9 cellular contexts compared by ENCODE assay signal in genomic region chr16:87457051-87457611, GRCh38. TPM values are rescaled to one million over a fixed set of nuclear protein-coding genes. Genes with fewer than 3 reads are reported as not detected.
DNase-seq lines count a peak whose midpoint lies in the region; ATAC-seq and TF ChIP-seq lines count a peak whose summit lies in the region.
"Had no signal": no experiment of that assay in that cellular context is flagged by ENCODE, and none has a peak within 500 bp of the region (broad histone marks: within the 10 kb centered on the region; RNA-seq: fewer than 3 reads in every experiment).

No MANE protein-coding gene starts in this region.

- intact Hi-C loops in IMR-90 (cut with micrococcal nuclease) = no loop called here

- peak overlapping the region; percentile 88 for H3K23ac ChIP-seq in IMR-90 (ENCODE audit: low read depth, low read length)

- peak overlapping the region; percentile 60; the same call in 1 of the 2 replicates for H4K91ac ChIP-seq in IMR-90 (ENCODE audit: insufficient read depth, low read depth, low read length)

- H3K27me3 Mint-ChIP-seq in chondrocyte (ENCODE audit: low read depth) = no peaks in the 10 kb centered on the region
- H3K27me3 Mint-ChIP-seq: CD8-positive, alpha-beta memory T cell had no signal

- no peaks in the 10 kb centered on the region for H3K27me3 ChIP-seq in ACC112 (ENCODE audit: insufficient read depth, low read length)
- H3K27me3 ChIP-seq in IMR-90 (ENCODE audit: control insufficient read depth, insufficient read depth, low read length) = no peaks in the 10 kb centered on the region

- POLR2A ChIA-PET in IMR-90 (lab: Charles Lee; ENCODE audit: unreplicated experiment) = no interaction called here

- peak overlapping the region; percentile 91 for H2BK120ac ChIP-seq in IMR-90 (ENCODE audit: low read depth, low read length)

- H2AK5ac ChIP-seq in IMR-90 (ENCODE audit: low read depth, low read length) = peak overlapping the region; percentile 76

- H3K14ac ChIP-seq in IMR-90 (replicated peaks; ENCODE audit: low read depth, low read length) = peak overlapping the region; percentile 70

- no peak for TF ChIP-seq CTCF in IMR-90 (conservative IDR thresholded peaks at IDR 0.05; ENCODE audit: low read depth, low read length)
- TF ChIP-seq CTCF in chondrocyte (IDR thresholded peaks at IDR 0.05) = no peak

- no peaks in the 10 kb centered on the region for H3K9me3 ChIP-seq in IMR-90 (ENCODE audit: control insufficient read depth, insufficient read depth, low read length)
- H3K9me3 ChIP-seq in mesodermal cell (ENCODE audit: control insufficient read depth, low read length) = no peaks in the 10 kb centered on the region

- TF ChIP-seq POLR2A in IMR-90 (IDR thresholded peaks at IDR 0.05; ENCODE audit: low read depth, low read length) = no peak

- peaks cover 39% of the 10 kb centered on the region for H3K4me1 Mint-ChIP-seq in chondrocyte (ENCODE audit: low read depth)

- peak overlapping the region; percentile 70; the same call in 1 of the 2 replicates for H4K5ac ChIP-seq in IMR-90 (ENCODE audit: low read depth, low read length)

- peaks cover 14% of the 10 kb centered on the region for H4K20me1 ChIP-seq in IMR-90 (ENCODE audit: insufficient read depth, low read length)

- dilution Hi-C loops in IMR-90 (cut with HindIII; ENCODE audit: low sequenced_read_pairs, unreplicated experiment) = no loop called here

- H3K18ac ChIP-seq in IMR-90 (ENCODE audit: low read depth, low read length) = peak overlapping the region; percentile 6

- no peaks in the 10 kb centered on the region for H3K9me3 Mint-ChIP-seq in chondrocyte (ENCODE audit: low read depth)
- H3K9me3 Mint-ChIP-seq: CD8-positive, alpha-beta memory T cell had no signal

- H3K4me1 ChIP-seq in ACC112 (ENCODE audit: control insufficient read depth, insufficient read depth, low read length, unreplicated experiment) (peaks cover 23% of the 10 kb centered on the region), IMR-90 (ENCODE audit: control insufficient read depth, insufficient read depth, low read length) (peaks cover 16% of the 10 kb centered on the region), mesodermal cell (ENCODE audit: control insufficient read depth, insufficient read depth, low read length, poor library complexity, severe bottlenecking) (peaks cover 21% of the 10 kb centered on the region)

- peak overlapping the region; percentile 95; the same call in 2 of the 3 replicates for H2BK15ac ChIP-seq in IMR-90 (ENCODE audit: low read depth, low read length)

- H3K4me3 ChIP-seq in ACC112 (ENCODE audit: low read depth, low read length) (peak overlapping the region; percentile 39; the same call in 1 of the 2 replicates), IMR-90 (ENCODE audit: insufficient read depth, low read depth, low read length) (no peak overlapping the region), mesodermal cell (ENCODE audit: extremely low read depth, insufficient read depth, low read length, poor library complexity, severe bottlenecking) (no peak overlapping the region)

- WGBS in IMR-90 (ENCODE audit: extremely low coverage in 2 of 2, insufficient read length in 1 of 2), 2 experiments = 60% methylated on average over 1 of the region's 5 CpGs; no CpG with 5 or more reads in 1 of the 2 experiments
- WGBS in mesodermal cell (ENCODE audit: insufficient coverage in 2 of 2), 2 experiments = 85 to 100% methylated on average over 1 to 4 of the region's 5 CpGs

- H2AK9ac ChIP-seq in IMR-90 (replicated peaks; ENCODE audit: low read depth, low read length, poor library complexity) = peak overlapping the region; percentile 7

- CTCF ChIA-PET in IMR-90 (lab: Yijun Ruan, JAX) = interaction anchor here (0.6 kb wide), 1 partner anchor 159 kb away, joined by 3 read pairs; no protein-coding TSS in a partner anchor

- H2BK20ac ChIP-seq in IMR-90 (ENCODE audit: low read depth, low read length) = peak overlapping the region; percentile 82

- no peak for TF ChIP-seq RAD21 in IMR-90 (IDR thresholded peaks at IDR 0.05; ENCODE audit: low read length)

- H3K36me3 Mint-ChIP-seq in chondrocyte (ENCODE audit: low read depth) = peaks cover 10% of the 10 kb centered on the region

- H4K8ac ChIP-seq in IMR-90 (ENCODE audit: low read depth in 2 of 2, low read length in 2 of 2) = peak overlapping the region in 1 of 2 experiments; percentile 80; a peak in 3 of 4 replicates

- peak overlapping the region; percentile 92 for H3K27ac ChIP-seq in ACC112 (ENCODE audit: low read depth, low read length)
- H3K27ac ChIP-seq in IMR-90 (ENCODE audit: insufficient read depth, low read length) = peak overlapping the region; percentile 57; the same call in 1 of the 2 replicates
- peak overlapping the region; percentile 78 for H3K27ac ChIP-seq in mesodermal cell (ENCODE audit: low read depth, low read length, severe bottlenecking)

- H3K36me3 ChIP-seq in ACC112 (ENCODE audit: insufficient read depth, low read length) = peaks cover 7% of the 10 kb centered on the region; the same call in 1 of the 2 replicates
- peaks cover 24% of the 10 kb centered on the region for H3K36me3 ChIP-seq in IMR-90 (ENCODE audit: control insufficient read depth, insufficient read depth, low read length)
- peaks cover 49% of the 10 kb centered on the region for H3K36me3 ChIP-seq in mesodermal cell (ENCODE audit: control insufficient read depth, insufficient read depth, low read length)

- H3K56ac ChIP-seq in IMR-90 (ENCODE audit: extremely low read depth, insufficient read depth, low read length) = peak overlapping the region; percentile 16; the same call in 1 of the 2 replicates

- ATAC-seq in IMR-90 (ENCODE audit: low read depth) = peak; percentile 38
- no peak for ATAC-seq in GM18519 (IDR thresholded peaks at IDR 0.05; ENCODE audit: low FRiP score, unreplicated experiment)

- peaks cover 22 to 66% of the 10 kb centered on the region in 2 experiments for H3K79me1 ChIP-seq in IMR-90 (ENCODE audit: low read depth in 1 of 2, low read length in 2 of 2)

- in situ Hi-C loops in IMR-90 (cut with MboI; ENCODE audit: low sequenced_read_pairs) = no loop called here

- peak overlapping the region; percentile 91 for H3K4ac ChIP-seq in IMR-90 (ENCODE audit: low read depth, low read length)

- peak overlapping the region; percentile 94 for H3K27ac Mint-ChIP-seq in chondrocyte (ENCODE audit: unreplicated experiment)

- DNase-seq in IMR-90 = peak; percentile 76
- peak; percentile 37 for DNase-seq in chondrocyte (ENCODE audit: low spot score)
- DNase-seq in mesenteric fat pad (ENCODE audit: low spot score) = no peak
- DNase-seq in NOMO-1 treated with dmso at 0.1 percent for 144 hours (lab: John Stamatoyannopoulos, UW; ENCODE audit: unreplicated experiment) = no peak
- DNase-seq in NCI-H446 treated with DMSO at 0.1 percent for 48 hours (lab: John Stamatoyannopoulos, UW) = no peak
- DNase-seq: CD8-positive, alpha-beta memory T cell had no signal

- H2AFZ ChIP-seq in ACC112 (ENCODE audit: low read length, unreplicated experiment) = no peak overlapping the region
- no peak overlapping the region for H2AFZ ChIP-seq in IMR-90 (replicated peaks; ENCODE audit: low read length, poor library complexity)

- H3K9me1 ChIP-seq in IMR-90 (ENCODE audit: insufficient read depth, low read length) = peaks cover 26% of the 10 kb centered on the region

- H3K79me2 ChIP-seq in ACC112 (ENCODE audit: control insufficient read depth, insufficient read depth, low read length, unreplicated experiment) = peaks cover 24% of the 10 kb centered on the region

- no peak overlapping the region for H3K9ac ChIP-seq in IMR-90 (ENCODE audit: low read depth, low read length)

- H3K4me2 ChIP-seq in IMR-90 (ENCODE audit: low read depth, low read length) = peak overlapping the region; percentile 0; the same call in 1 of the 2 replicates

- peak overlapping the region; percentile 64 for H2BK5ac ChIP-seq in IMR-90 (ENCODE audit: low read depth, low read length, poor library complexity, severe bottlenecking)

- BruUV-seq in IMR-90 (replicated peaks; lab: Mats Ljungman, UMichigan) = no TSS peak

- H3K4me3 Mint-ChIP-seq in chondrocyte (ENCODE audit: unreplicated experiment) = no peak overlapping the region

TF ChIP-seq in IMR-90, 13 proteins besides CTCF, POLR2A, EP300 and RAD21:
- TF ChIP-seq MAFK (IDR thresholded peaks at IDR 0.05; ENCODE audit: low read depth, low read length) (no peak), RCOR1 (IDR thresholded peaks at IDR 0.05; ENCODE audit: insufficient replicate concordance, low read length) (peak; percentile 86)

RNA-seq across cellular contexts. Expression of gene ZCCHC14, which starts 35.7 kb away (rescaled TPM):
- total RNA-seq in IMR-90 (2012; rRNA removed) = 2.5 and 2.8 TPM in 2 replicates
- 5.3 and 7.4 TPM in 2 replicates for polyA plus RNA-seq in IMR-90 (2012; rRNA removed)
- 3.1 and 5.0 TPM in 2 replicates for polyA plus RNA-seq in IMR-90 (2012; cell fraction: cytosol; rRNA removed)
- 18.4 and 27.2 TPM in 2 replicates for polyA plus RNA-seq in IMR-90 (2012; cell fraction: nucleus; rRNA removed; ENCODE audit: low replicate concordance)
- total RNA-seq in chondrocyte = 28.0 to 29.6 TPM (median 29.6 TPM) in 3 replicates
- 21.6 TPM for polyA plus RNA-seq in mesodermal cell (2013, experiment 1 of 2)
- 18.5 TPM for polyA plus RNA-seq in mesodermal cell (2013, experiment 2 of 2)
- 16.6 TPM for total RNA-seq in mesenteric fat pad

Comparison
In these comparisons a context has a peak if more than half of its experiments do, and no peak if none do; other contexts are left out.
1. DNase-seq: peak in IMR-90 (single experiment) and chondrocyte (single experiment); none in mesenteric fat pad (single experiment), NOMO-1 treated with dmso at 0.1 percent for 144 hours (single experiment) and NCI-H446 treated with DMSO at 0.1 percent for 48 hours (single experiment).
2. Peak in every context shown above with its lines, with median percentiles within 50 percentile points of each other: H3K27ac ChIP-seq.